ENCODE assay signal across 8 cellular contexts in genomic region chr1:34985063-34985770, GRCh38. TPM values are rescaled to one million over a fixed set of nuclear protein-coding genes. Genes with fewer than 3 reads are reported as not detected.
A peak's percentile ranks its signal among the peaks of the same experiment; 100 is the strongest.
DNase-seq lines count a peak whose midpoint lies in the region; ATAC-seq and TF ChIP-seq lines count a peak whose summit lies in the region.

TMEM35B (minus strand) TSS chr1:34985347; CDS start chr1:34985305, 42 bp downstream.

- peak; percentile 79 for ATAC-seq in GM21529 (IDR thresholded peaks at IDR 0.05; ENCODE audit: unreplicated experiment)

- no peaks in the 10 kb centered on the region for H3K9me3 Mint-ChIP-seq in T-helper 2 cell treated with Interferon-gamma antibody and Interleukin-4, amounts not matched to agents 5 μg/mL and 100 μg/mL, for 36 hours

- peak; percentile 48 for DNase-seq in ELF-1 (ENCODE audit: low read depth, low spot score)
- DNase-seq in Jurkat, Clone E6-1 (ENCODE audit: low read depth, low spot score) = peak; percentile 47
- peak; percentile 68 for DNase-seq in T-helper 2 cell treated with Interferon-gamma antibody and Interleukin-4, amounts not matched to agents 5 μg/mL and 100 μg/mL, for 36 hours (ENCODE audit: low spot score)
- peak in 1 of 2 donors; percentile 81 for DNase-seq in ascending aorta (ENCODE audit: low spot score in 2 of 2)
- peak; percentile 64 for DNase-seq in hepatocyte (ENCODE audit: low spot score)
- peak; percentile 67 for DNase-seq in retina
- no peak for DNase-seq in OCI-M2 (lab: John Stamatoyannopoulos, UW; ENCODE audit: unreplicated experiment)

- H3K9me3 ChIP-seq in ascending aorta (no peaks in the 10 kb centered on the region), hepatocyte (ENCODE audit: low read depth) (no peaks in the 10 kb centered on the region)

- no peaks in the 10 kb centered on the region for H4K20me1 ChIP-seq in hepatocyte (ENCODE audit: insufficient read depth, poor library complexity, severe bottlenecking)

- peak within 1 kb of the TSS; percentile 94 for H3K27ac Mint-ChIP-seq in T-helper 2 cell treated with Interferon-gamma antibody and Interleukin-4, amounts not matched to agents 5 μg/mL and 100 μg/mL, for 36 hours

- 4% methylated on average over 30 of the region's 50 CpGs for WGBS in hepatocyte (ENCODE audit: low lambda C conversion rate, missing lambda C conversion rate)

- H3K27me3 Mint-ChIP-seq in T-helper 2 cell treated with Interferon-gamma antibody and Interleukin-4, amounts not matched to agents 5 μg/mL and 100 μg/mL, for 36 hours (ENCODE audit: low read depth) = no peaks in the 10 kb centered on the region

- peak within 1 kb of the TSS; percentile 95 for H3K4me3 Mint-ChIP-seq in T-helper 2 cell treated with Interferon-gamma antibody and Interleukin-4, amounts not matched to agents 5 μg/mL and 100 μg/mL, for 36 hours

- peak within 1 kb of the TSS; percentile 99 for H2AFZ ChIP-seq in hepatocyte

- peak within 1 kb of the TSS; percentile 94 for H3K4me2 ChIP-seq in hepatocyte

- H3K9me2 ChIP-seq in hepatocyte (replicated peaks; ENCODE audit: insufficient read depth) = no peaks in the 10 kb centered on the region

- H3K4me1 ChIP-seq in ascending aorta (peaks cover 8 to 15% of the 10 kb centered on the region in 2 donors), hepatocyte (ENCODE audit: insufficient read depth) (peaks cover 13% of the 10 kb centered on the region)

- H3K36me3 ChIP-seq in ascending aorta (peaks cover 0 to 10% of the 10 kb centered on the region in 2 donors), hepatocyte (replicated peaks; ENCODE audit: insufficient read depth, low read depth) (peaks cover 2% of the 10 kb centered on the region)

- intact Hi-C loops in ascending aorta (cut with DNase I) = loop anchor here (1.0 to 5.0 kb wide), 2 partner anchors 94 to 133 kb away; partner anchors contain the start of gene ZMYM1

- H3K79me2 ChIP-seq in hepatocyte = peaks cover 16% of the 10 kb centered on the region

- peaks cover 20% of the 10 kb centered on the region for H3K36me3 Mint-ChIP-seq in T-helper 2 cell treated with Interferon-gamma antibody and Interleukin-4, amounts not matched to agents 5 μg/mL and 100 μg/mL, for 36 hours (ENCODE audit: low read depth)

- peak within 1 kb of the TSS; percentile 76 for H3K4me3 ChIP-seq in Jurkat, Clone E6-1 (ENCODE audit: low read length)
- H3K4me3 ChIP-seq in ascending aorta (peak within 1 kb of the TSS; percentile 70 to 92), hepatocyte (peak within 1 kb of the TSS; percentile 99)

- H3K27me3 ChIP-seq in ascending aorta = no peaks in the 10 kb centered on the region
- no peaks in the 10 kb centered on the region for H3K27me3 ChIP-seq in hepatocyte

- H3K27ac ChIP-seq in ascending aorta = peak within 1 kb of the TSS; percentile 95 to 96
- peak within 1 kb of the TSS; percentile 91 for H3K27ac ChIP-seq in hepatocyte

- H3K4me1 Mint-ChIP-seq in T-helper 2 cell treated with Interferon-gamma antibody and Interleukin-4, amounts not matched to agents 5 μg/mL and 100 μg/mL, for 36 hours (ENCODE audit: low read depth) = peaks cover 26% of the 10 kb centered on the region

- TF ChIP-seq CTCF in ascending aorta (IDR thresholded peaks at IDR 0.05) = peak in 1 of 3 experiments; percentile 5
- no peak for TF ChIP-seq CTCF in hepatocyte (IDR thresholded peaks at IDR 0.05; ENCODE audit: poor library complexity)

RNA-seq across cellular contexts. Expression of gene TMEM35B, which starts in this region (rescaled TPM):
- polyA plus RNA-seq in Jurkat, Clone E6-1 (2012; ENCODE audit: insufficient read depth, insufficient read length) = 22.3 TPM
- total RNA-seq in ascending aorta (16.1 TPM), hepatocyte (37.5 and 43.8 TPM in 2 replicates)
- polyA plus RNA-seq in hepatocyte = 51.5 and 51.8 TPM in 2 replicates
